8 cellular contexts compared by ENCODE assay signal in genomic region chr9:127796225-127796813, GRCh38. TPM values are rescaled to one million over a fixed set of nuclear protein-coding genes. Genes with fewer than 3 reads are reported as not detected.
DNase-seq lines count a peak whose midpoint lies in the region; ATAC-seq and TF ChIP-seq lines count a peak whose summit lies in the region.

No MANE protein-coding gene starts in this region.

- peak; percentile 36 for ATAC-seq in CD4-positive, alpha-beta T cell (ENCODE audit: poor library complexity)
- ATAC-seq in activated naive CD8-positive, alpha-beta T cell treated with anti-CD3 and anti-CD28 coated beads, Interleukin-2, amount 50 U/mL, for 24 hours: peak; percentile 58
- no peak for ATAC-seq in HG03045 (IDR thresholded peaks at IDR 0.05; ENCODE audit: unreplicated experiment)
- no peak for ATAC-seq in HG03521 (IDR thresholded peaks at IDR 0.05; ENCODE audit: unreplicated experiment)

- H3K36me3 ChIP-seq in Karpas-422 (ENCODE audit: insufficient read depth, low read length): peaks cover 5% of the 10 kb centered on the region; the same call in 1 of the 2 replicates

- H3K9me2 ChIP-seq in Karpas-422 (replicated peaks; ENCODE audit: insufficient read depth, low read length): no peaks in the 10 kb centered on the region

- H2AFZ ChIP-seq in Karpas-422 (ENCODE audit: low read length): no peak overlapping the region

- no peak overlapping the region for H3K4me2 ChIP-seq in Karpas-422 (ENCODE audit: low read depth, low read length, poor library complexity, severe bottlenecking)

- H3K9me3 Mint-ChIP-seq in CD4-positive, alpha-beta T cell: no peaks in the 10 kb centered on the region
- no peaks in the 10 kb centered on the region for H3K9me3 Mint-ChIP-seq in activated naive CD8-positive, alpha-beta T cell treated with anti-CD3 and anti-CD28 coated beads, Interleukin-2, amount 50 U/mL, for 24 hours

- 0 out of 2 replicates have a peak, but pooled peaks cover 10% of the 10 kb centered on the region for H4K20me1 ChIP-seq in Karpas-422 (ENCODE audit: insufficient read depth, low read depth, low read length)

- TF ChIP-seq CTCF in CD4-positive, alpha-beta T cell (IDR thresholded peaks at IDR 0.05): no peak
- TF ChIP-seq CTCF in GM10266 (IDR thresholded peaks at IDR 0.05; ENCODE audit: control insufficient read depth, insufficient read depth, low read depth, missing control alignments): no peak

- peaks cover 24% of the 10 kb centered on the region for H3K4me1 Mint-ChIP-seq in CD4-positive, alpha-beta T cell (ENCODE audit: low read depth)
- peaks cover 39% of the 10 kb centered on the region for H3K4me1 Mint-ChIP-seq in activated naive CD8-positive, alpha-beta T cell treated with anti-CD3 and anti-CD28 coated beads, Interleukin-2, amount 50 U/mL, for 24 hours

- peak overlapping the region; percentile 34 for H3K27ac Mint-ChIP-seq in CD4-positive, alpha-beta T cell
- peak overlapping the region; percentile 75 for H3K27ac Mint-ChIP-seq in activated naive CD8-positive, alpha-beta T cell treated with anti-CD3 and anti-CD28 coated beads, Interleukin-2, amount 50 U/mL, for 24 hours

- intact Hi-C loops in CD4-positive, alpha-beta T cell (cut with DNase I, micrococcal nuclease): no loop called here

- no peak overlapping the region for H3K9ac ChIP-seq in Karpas-422 (ENCODE audit: low read length)

- no peak overlapping the region for H3K4me3 ChIP-seq in Karpas-422 (ENCODE audit: low read length)

- POLR2A ChIA-PET in CD4-positive, alpha-beta T cell (lab: Charles Lee): interaction anchor here (1.0 to 2.7 kb wide), 4 partner anchors 10 to 61 kb away, joined by 3 to 8 read pairs (median 6); partner anchors contain the start of gene CDK9

- H3K9me3 ChIP-seq in CD4-positive, alpha-beta T cell (ENCODE audit: control insufficient read depth, low read length): no peaks in the 10 kb centered on the region
- no peaks in the 10 kb centered on the region for H3K9me3 ChIP-seq in Karpas-422 (ENCODE audit: low read length)

- H3K4me3 Mint-ChIP-seq in CD4-positive, alpha-beta T cell: peak overlapping the region; percentile 75
- peak overlapping the region; percentile 45 for H3K4me3 Mint-ChIP-seq in activated naive CD8-positive, alpha-beta T cell treated with anti-CD3 and anti-CD28 coated beads, Interleukin-2, amount 50 U/mL, for 24 hours

- CTCF ChIA-PET in CD4-positive, alpha-beta T cell (lab: Charles Lee): interaction anchor here (1.4 to 1.9 kb wide), 3 partner anchors 9 to 125 kb away, joined by 3 to 5 read pairs (median 5); partner anchors contain the start of gene TOR2A

- H3K4me1 ChIP-seq in Karpas-422 (ENCODE audit: low read length): no peaks in the 10 kb centered on the region

- H3K79me2 ChIP-seq in Karpas-422 (ENCODE audit: low read length): no peaks in the 10 kb centered on the region

- H3K27me3 Mint-ChIP-seq in CD4-positive, alpha-beta T cell: no peaks in the 10 kb centered on the region
- H3K27me3 Mint-ChIP-seq in activated naive CD8-positive, alpha-beta T cell treated with anti-CD3 and anti-CD28 coated beads, Interleukin-2, amount 50 U/mL, for 24 hours: no peaks in the 10 kb centered on the region

- peaks cover 11% of the 10 kb centered on the region for H3K36me3 Mint-ChIP-seq in CD4-positive, alpha-beta T cell (ENCODE audit: low read depth)
- peaks cover 12% of the 10 kb centered on the region for H3K36me3 Mint-ChIP-seq in activated naive CD8-positive, alpha-beta T cell treated with anti-CD3 and anti-CD28 coated beads, Interleukin-2, amount 50 U/mL, for 24 hours (ENCODE audit: low read depth)

- H3K27me3 ChIP-seq in CD4-positive, alpha-beta T cell (ENCODE audit: control insufficient read depth, insufficient read depth, low read length): no peaks in the 10 kb centered on the region
- H3K27me3 ChIP-seq in Karpas-422 (ENCODE audit: low read length): no peaks in the 10 kb centered on the region

- no peak for DNase-seq in CD4-positive, alpha-beta T cell
- DNase-seq in Karpas-422 (peak; percentile 50), myocyte (ENCODE audit: low read depth) (peak; percentile 92), NCI-H2107 treated with DMSO at 0.1 percent for 48 hours (lab: John Stamatoyannopoulos, UW; ENCODE audit: unreplicated experiment) (no peak), GM10266 (ENCODE audit: extremely low spot score) (no peak)
- no peak for DNase-seq in activated naive CD8-positive, alpha-beta T cell treated with anti-CD3 and anti-CD28 coated beads, Interleukin-2, amount 50 U/mL, for 24 hours

- H3K27ac ChIP-seq in CD4-positive, alpha-beta T cell (ENCODE audit: low read depth, low read length): no peak overlapping the region
- no peak overlapping the region for H3K27ac ChIP-seq in Karpas-422 (ENCODE audit: low read length)

RNA-seq across cellular contexts. Expression of gene FPGS, which starts 6.4 kb away (rescaled TPM):
- 10 to 100 TPM; 58.0 to 66.6 TPM for total RNA-seq in CD4-positive, alpha-beta T cell
- 41.9 and 102 TPM in 2 replicates for total RNA-seq in Karpas-422 (2014; rRNA removed; shearing (Covaris generic); ENCODE audit: low replicate concordance)
- total RNA-seq in myocyte: 141 and 200 TPM in 2 replicates
- polyA plus RNA-seq in myocyte (2012): 73.8 TPM

RNA-seq across cellular contexts. Expression of gene CDK9, which starts 10.5 kb away (rescaled TPM):
- total RNA-seq in CD4-positive, alpha-beta T cell: 100 to 1,000 TPM; 117 to 121 TPM
- 23.9 and 30.7 TPM in 2 replicates for total RNA-seq in Karpas-422 (2014; rRNA removed; shearing (Covaris generic); ENCODE audit: low replicate concordance)
- total RNA-seq in myocyte: 71.1 and 84.0 TPM in 2 replicates
- 47.3 TPM for polyA plus RNA-seq in myocyte (2012)

RNA-seq across cellular contexts. Expression of gene SH2D3C, which starts 17.9 kb away (rescaled TPM):
- total RNA-seq in CD4-positive, alpha-beta T cell: 10 to 100 TPM; 10.9 to 11.8 TPM
- total RNA-seq in Karpas-422 (2014; rRNA removed; shearing (Covaris generic); ENCODE audit: low replicate concordance): 0.61 TPM in 1 of 2 replicates, not detected in the other
- 0.16 and 0.36 TPM in 2 replicates for total RNA-seq in myocyte
- not detected for polyA plus RNA-seq in myocyte (2012)

RNA-seq across cellular contexts. Expression of gene ENG, which starts 58.1 kb away (rescaled TPM):
- total RNA-seq in CD4-positive, alpha-beta T cell: 1 to 10 TPM; 2.5 to 2.6 TPM
- not detected in 2 replicates for total RNA-seq in Karpas-422 (2014; rRNA removed; shearing (Covaris generic); ENCODE audit: low replicate concordance)
- 10.5 and 12.5 TPM in 2 replicates for total RNA-seq in myocyte
- polyA plus RNA-seq in myocyte (2012): 57.1 TPM

Comparison
In these comparisons a context has a peak if more than half of its experiments do, and no peak if none do; other contexts are left out.
1. ATAC-seq: peak in CD4-positive, alpha-beta T cell (single experiment) and activated naive CD8-positive, alpha-beta T cell treated with anti-CD3 and anti-CD28 coated beads, Interleukin-2, amount 50 U/mL, for 24 hours (single experiment); none in HG03045 (single experiment) and HG03521 (single experiment).
2. DNase-seq: peak in Karpas-422 (single experiment) and myocyte (single experiment); none in CD4-positive, alpha-beta T cell (0 of 10), activated naive CD8-positive, alpha-beta T cell treated with anti-CD3 and anti-CD28 coated beads, Interleukin-2, amount 50 U/mL, for 24 hours (single experiment), NCI-H2107 treated with DMSO at 0.1 percent for 48 hours (single experiment) and GM10266 (single experiment).